Comparison of ENCODE assay signal across 1 cellular context in the genomic region with DNA sequence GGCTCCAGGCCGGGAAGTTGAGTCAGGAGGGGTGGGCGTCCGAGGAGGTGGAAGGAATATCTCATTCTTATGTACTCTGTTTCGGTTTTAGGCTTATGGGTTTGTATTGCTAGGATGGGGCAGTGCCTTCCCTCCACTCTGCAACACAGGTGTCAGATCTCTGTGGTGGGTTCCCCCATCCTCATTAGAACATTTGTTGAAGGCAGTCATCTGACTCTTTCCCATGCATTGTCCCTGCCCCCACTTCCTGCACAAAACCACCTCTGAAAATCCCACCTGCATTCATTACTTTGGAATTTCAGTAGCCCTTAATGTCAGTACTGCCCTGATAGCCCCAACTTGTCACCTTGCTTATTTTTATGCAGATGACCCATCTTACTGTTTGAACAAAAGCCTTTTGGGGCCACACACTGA.
TF ChIP-seq lines count a peak whose summit lies in the region.

No MANE protein-coding gene starts in this region.

TF ChIP-seq in WTC11, 78 proteins besides CTCF, POLR2A, EP300 and RAD21 (continued from another document):
- TF ChIP-seq PRDM15 (CRISPR knock-in tag; IDR thresholded peaks at IDR 0.05), result no peak
- no peak for TF ChIP-seq TP53 (CRISPR knock-in tag; IDR thresholded peaks at IDR 0.05)
- TF ChIP-seq, protein P1, sequence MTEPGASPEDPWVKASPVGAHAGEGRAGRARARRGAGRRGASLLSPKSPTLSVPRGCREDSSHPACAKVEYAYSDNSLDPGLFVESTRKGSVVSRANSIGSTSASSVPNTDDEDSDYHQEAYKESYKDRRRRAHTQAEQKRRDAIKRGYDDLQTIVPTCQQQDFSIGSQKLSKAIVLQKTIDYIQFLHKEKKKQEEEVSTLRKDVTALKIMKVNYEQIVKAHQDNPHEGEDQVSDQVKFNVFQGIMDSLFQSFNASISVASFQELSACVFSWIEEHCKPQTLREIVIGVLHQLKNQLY (CRISPR knock-in tag; IDR thresholded peaks at IDR 0.05), result no peak
- TF ChIP-seq ZNF138 (CRISPR knock-in tag; conservative IDR thresholded peaks at IDR 0.05), result no peak
- no peak for TF ChIP-seq ESRRA (CRISPR knock-in tag; IDR thresholded peaks at IDR 0.05; ENCODE audit: borderline replicate concordance)
- TF ChIP-seq TEAD1 (CRISPR knock-in tag; IDR thresholded peaks at IDR 0.05), result peak; percentile 69; the same call in 1 of the 2 replicates
